In genomic region chr5:112717506-112718082, GRCh38 we compare ENCODE assay signal across 16 cellular contexts. TPM values are rescaled to one million over a fixed set of nuclear protein-coding genes. Genes with fewer than 3 reads are reported as not detected.
DNase-seq lines count a peak whose midpoint lies in the region; ATAC-seq, FAIRE-seq and TF ChIP-seq lines count a peak whose summit lies in the region.
"Had no signal": no experiment of that assay in that cellular context is flagged by ENCODE, and none has a peak within 500 bp of the region (broad histone marks: within the 10 kb centered on the region; RNA-seq: fewer than 3 reads in every experiment).

No MANE protein-coding gene starts in this region.

- H3K9me3 Mint-ChIP-seq in activated CD4-positive, alpha-beta T cell treated with anti-CD3 and anti-CD28 coated beads, Interleukin-2, amount 10 ng/mL, durations not matched to agents 24 days and 14 days, result no peaks in the 10 kb centered on the region
- no peaks in the 10 kb centered on the region for H3K9me3 Mint-ChIP-seq in activated CD4-positive, alpha-beta T cell treated with anti-CD3 and anti-CD28 coated beads for 36 hours (ENCODE audit: low read depth)
- H3K9me3 Mint-ChIP-seq: CD8-positive, alpha-beta memory T cell had no signal

- H3K4me3 ChIP-seq in choroid plexus epithelial cell (ENCODE audit: low read depth, low read length), result no peak overlapping the region

- H3K27ac Mint-ChIP-seq in activated CD4-positive, alpha-beta T cell treated with anti-CD3 and anti-CD28 coated beads, Interleukin-2, amount 10 ng/mL, durations not matched to agents 24 days and 14 days, result no peak overlapping the region
- no peak overlapping the region for H3K27ac Mint-ChIP-seq in activated CD4-positive, alpha-beta T cell treated with anti-CD3 and anti-CD28 coated beads for 36 hours

- POLR2A ChIA-PET in activated CD4-positive, alpha-beta T cell treated with anti-CD3 and anti-CD28 coated beads for 36 hours (lab: Charles Lee), result no interaction called here

- CTCF ChIA-PET in activated CD4-positive, alpha-beta T cell treated with anti-CD3 and anti-CD28 coated beads for 36 hours (lab: Charles Lee), result no interaction called here

- peaks cover 14% of the 10 kb centered on the region for H3K4me1 Mint-ChIP-seq in activated CD4-positive, alpha-beta T cell treated with anti-CD3 and anti-CD28 coated beads, Interleukin-2, amount 10 ng/mL, durations not matched to agents 24 days and 14 days
- H3K4me1 Mint-ChIP-seq in activated CD4-positive, alpha-beta T cell treated with anti-CD3 and anti-CD28 coated beads for 36 hours, result peaks cover 48% of the 10 kb centered on the region

- peaks cover 1% of the 10 kb centered on the region for H3K36me3 Mint-ChIP-seq in activated CD4-positive, alpha-beta T cell treated with anti-CD3 and anti-CD28 coated beads, Interleukin-2, amount 10 ng/mL, durations not matched to agents 24 days and 14 days (ENCODE audit: low read depth)
- H3K36me3 Mint-ChIP-seq in activated CD4-positive, alpha-beta T cell treated with anti-CD3 and anti-CD28 coated beads for 36 hours (ENCODE audit: low read depth), result peaks cover 4% of the 10 kb centered on the region

- TF ChIP-seq CTCF in choroid plexus epithelial cell (conservative IDR thresholded peaks at IDR 0.05; ENCODE audit: low read depth, low read length), result no peak

- H3K27me3 Mint-ChIP-seq in activated CD4-positive, alpha-beta T cell treated with anti-CD3 and anti-CD28 coated beads, Interleukin-2, amount 10 ng/mL, durations not matched to agents 24 days and 14 days, result no peaks in the 10 kb centered on the region
- no peaks in the 10 kb centered on the region for H3K27me3 Mint-ChIP-seq in activated CD4-positive, alpha-beta T cell treated with anti-CD3 and anti-CD28 coated beads for 36 hours
- H3K27me3 Mint-ChIP-seq: CD8-positive, alpha-beta memory T cell had no signal

- H3K4me3 Mint-ChIP-seq in activated CD4-positive, alpha-beta T cell treated with anti-CD3 and anti-CD28 coated beads, Interleukin-2, amount 10 ng/mL, durations not matched to agents 24 days and 14 days, result no peak overlapping the region
- H3K4me3 Mint-ChIP-seq in activated CD4-positive, alpha-beta T cell treated with anti-CD3 and anti-CD28 coated beads for 36 hours, result no peak overlapping the region
- H3K4me3 Mint-ChIP-seq: CD14-positive monocyte had no signal

- DNase-seq in activated CD4-positive, alpha-beta T cell treated with anti-CD3 and anti-CD28 coated beads, Interleukin-2, amount 10 ng/mL, durations not matched to agents 24 days and 14 days, result peak; percentile 9
- no peak for DNase-seq in activated CD4-positive, alpha-beta T cell treated with anti-CD3 and anti-CD28 coated beads for 36 hours
- DNase-seq in choroid plexus epithelial cell (ENCODE audit: low read depth) (peak; percentile 5), frontal cortex (ENCODE audit: low spot score in 2 of 2) (no peak), NCI-H510A treated with DMSO at 0.1 percent for 48 hours (lab: John Stamatoyannopoulos, UW) (no peak), amniotic stem cell (lab: John Stamatoyannopoulos, UW) (no peak)
- DNase-seq: Caco-2; CD8-positive, alpha-beta memory T cell; DND-41; GF-D8; H7; IMR-90 had no signal

- no peak for ATAC-seq in activated CD4-positive, alpha-beta T cell treated with anti-CD3 and anti-CD28 coated beads for 36 hours
- ATAC-seq in GM21786 (IDR thresholded peaks at IDR 0.05; ENCODE audit: unreplicated experiment) (no peak), GM21390 (IDR thresholded peaks at IDR 0.05; ENCODE audit: unreplicated experiment) (no peak)

- peak; percentile 13 for FAIRE-seq in frontal cortex (lab: Jason Lieb, UNC)
- FAIRE-seq: GM19239 had no signal

- intact Hi-C loops in activated CD4-positive, alpha-beta T cell treated with anti-CD3 and anti-CD28 coated beads, Interleukin-2, amount 10 ng/mL, durations not matched to agents 24 days and 14 days (cut with micrococcal nuclease), result no loop called here
- intact Hi-C loops in activated CD4-positive, alpha-beta T cell treated with anti-CD3 and anti-CD28 coated beads for 36 hours (cut with DNase I, micrococcal nuclease), result no loop called here

RNA-seq across cellular contexts. Expression of gene APC, which starts 20.1 kb away (rescaled TPM):
- total RNA-seq in activated CD4-positive, alpha-beta T cell treated with anti-CD3 and anti-CD28 coated beads, Interleukin-2, amount 10 ng/mL, durations not matched to agents 24 days and 14 days, result 19.1 and 20.4 TPM in 2 replicates
- total RNA-seq in activated CD4-positive, alpha-beta T cell treated with anti-CD3 and anti-CD28 coated beads for 36 hours, result 10 to 100 TPM; 20.1 to 22.3 TPM
- total RNA-seq in frontal cortex, result 301 TPM

Comparison
In these comparisons a context has a peak if more than half of its experiments do, and no peak if none do; other contexts are left out.
1. DNase-seq: peak in activated CD4-positive, alpha-beta T cell treated with anti-CD3 and anti-CD28 coated beads, Interleukin-2, amount 10 ng/mL, durations not matched to agents 24 days and 14 days (single experiment) and choroid plexus epithelial cell (single experiment); none in activated CD4-positive, alpha-beta T cell treated with anti-CD3 and anti-CD28 coated beads for 36 hours (single experiment), frontal cortex (0 of 2), NCI-H510A treated with DMSO at 0.1 percent for 48 hours (single experiment) and amniotic stem cell (single experiment).
2. RNA of gene APC, which starts 20.1 kb away (total RNA-seq): 301 TPM in frontal cortex (single experiment); 20.1 to 22.3 TPM in activated CD4-positive, alpha-beta T cell treated with anti-CD3 and anti-CD28 coated beads for 36 hours and 19.1 to 20.4 TPM in activated CD4-positive, alpha-beta T cell treated with anti-CD3 and anti-CD28 coated beads, Interleukin-2, amount 10 ng/mL, durations not matched to agents 24 days and 14 days; every median in the first group is over 10 times any median in the second.